In genomic region chr2:147937744-147938349, GRCh38 we compare ENCODE assay signal across 8 cellular contexts.
DNase-seq lines count a peak whose midpoint lies in the region; ATAC-seq and TF ChIP-seq lines count a peak whose summit lies in the region.

No MANE protein-coding gene starts in this region.

- no peaks in the 10 kb centered on the region for H4K20me1 ChIP-seq in osteoblast (ENCODE audit: insufficient read depth, low read length)

- H3K36me3 Mint-ChIP-seq in activated naive CD4-positive, alpha-beta T cell treated with anti-CD3 and anti-CD28 coated beads, Interleukin-2, amount 50 U/mL, for 72 hours = peaks cover 0 to 4% of the 10 kb centered on the region in 2 donors
- H3K36me3 Mint-ChIP-seq in activated naive CD4-positive, alpha-beta T cell treated with anti-CD3 and anti-CD28 coated beads for 36 hours (ENCODE audit: low read depth) = peaks cover 2% of the 10 kb centered on the region

- no peak overlapping the region for H3K4me3 Mint-ChIP-seq in activated naive CD4-positive, alpha-beta T cell treated with anti-CD3 and anti-CD28 coated beads for 36 hours

- no peaks in the 10 kb centered on the region for H3K4me1 ChIP-seq in osteoblast (ENCODE audit: insufficient read depth, low read length)

- H3K9me3 ChIP-seq in osteoblast (ENCODE audit: low read depth, low read length) = no peaks in the 10 kb centered on the region

- no peak overlapping the region for H3K27ac Mint-ChIP-seq in activated naive CD4-positive, alpha-beta T cell treated with anti-CD3 and anti-CD28 coated beads, Interleukin-2, amount 50 U/mL, for 72 hours
- no peak overlapping the region for H3K27ac Mint-ChIP-seq in activated naive CD4-positive, alpha-beta T cell treated with anti-CD3 and anti-CD28 coated beads for 36 hours

- ATAC-seq in activated naive CD4-positive, alpha-beta T cell treated with anti-CD3 and anti-CD28 coated beads, Interleukin-2, amount 50 U/mL, for 72 hours = peak; percentile 41 to 47
- ATAC-seq in HG03342 (IDR thresholded peaks at IDR 0.05; ENCODE audit: unreplicated experiment) = peak; percentile 71
- no peak for ATAC-seq in GM21367 (IDR thresholded peaks at IDR 0.05; ENCODE audit: unreplicated experiment)

- peaks cover 19% of the 10 kb centered on the region for H3K36me3 ChIP-seq in osteoblast (ENCODE audit: insufficient read depth, low read length)

- H3K4me3 ChIP-seq in osteoblast (ENCODE audit: insufficient read depth, low read length) = no peak overlapping the region

- H3K4me2 ChIP-seq in osteoblast (ENCODE audit: insufficient read depth, low read length) = no peak overlapping the region

- H3K27ac ChIP-seq in osteoblast (ENCODE audit: low read depth, low read length) = no peak overlapping the region

- no peaks in the 10 kb centered on the region for H3K27me3 Mint-ChIP-seq in activated naive CD4-positive, alpha-beta T cell treated with anti-CD3 and anti-CD28 coated beads for 36 hours (ENCODE audit: low read depth)

- intact Hi-C loops in activated naive CD4-positive, alpha-beta T cell treated with anti-CD3 and anti-CD28 coated beads for 36 hours (cut with micrococcal nuclease) = loop anchor here (1.0 to 5.0 kb wide), 5 partner anchors 263 to 1624 kb away; partner anchors contain the start of gene KIF5C

- H2AFZ ChIP-seq in osteoblast (ENCODE audit: low read length) = no peak overlapping the region

- H3K79me2 ChIP-seq in osteoblast (ENCODE audit: insufficient read depth, low read length) = no peaks in the 10 kb centered on the region

- CTCF ChIA-PET in activated naive CD4-positive, alpha-beta T cell treated with anti-CD3 and anti-CD28 coated beads for 36 hours (lab: Charles Lee) = interaction anchor here (0.5 to 3.0 kb wide), 3 partner anchors 56 to 799 kb away, joined by 3 to 18 read pairs (median 4); no protein-coding TSS in a partner anchor

- H3K9me3 Mint-ChIP-seq in activated naive CD4-positive, alpha-beta T cell treated with anti-CD3 and anti-CD28 coated beads, Interleukin-2, amount 50 U/mL, for 72 hours = no peaks in the 10 kb centered on the region
- no peaks in the 10 kb centered on the region for H3K9me3 Mint-ChIP-seq in activated naive CD4-positive, alpha-beta T cell treated with anti-CD3 and anti-CD28 coated beads for 36 hours

- no peak for DNase-seq in activated naive CD4-positive, alpha-beta T cell treated with anti-CD3 and anti-CD28 coated beads, Interleukin-2, amount 50 U/mL, for 72 hours (ENCODE audit: low spot score in 2 of 2)
- no peak for DNase-seq in activated naive CD4-positive, alpha-beta T cell treated with anti-CD3 and anti-CD28 coated beads for 36 hours
- DNase-seq in RPMI7951 (ENCODE audit: low read depth) (peak; percentile 29), fibroblast of gingiva (ENCODE audit: low read depth) (peak; percentile 17), osteoblast (ENCODE audit: insufficient read length, low spot score, missing footprints) (peak; percentile 6)
- DNase-seq in stimulated activated CD8-positive, alpha-beta memory T cell treated with anti-CD3 and anti-CD28 coated beads, Interleukin-4, amount 100 ng/mL, for 48 hours = no peak

- no peaks in the 10 kb centered on the region for H3K4me1 Mint-ChIP-seq in activated naive CD4-positive, alpha-beta T cell treated with anti-CD3 and anti-CD28 coated beads for 36 hours (ENCODE audit: low read depth)

- peak; percentile 88 for TF ChIP-seq CTCF in osteoblast (IDR thresholded peaks at IDR 0.05; ENCODE audit: extremely low read depth, low read depth, low read length)

- no peaks in the 10 kb centered on the region for H3K27me3 ChIP-seq in osteoblast (ENCODE audit: insufficient read depth, low read length)

Comparison
In these comparisons a context has a peak if more than half of its experiments do, and no peak if none do; other contexts are left out.
1. DNase-seq: peak in RPMI7951 (single experiment), fibroblast of gingiva (single experiment) and osteoblast (single experiment); none in activated naive CD4-positive, alpha-beta T cell treated with anti-CD3 and anti-CD28 coated beads, Interleukin-2, amount 50 U/mL, for 72 hours (0 of 2), activated naive CD4-positive, alpha-beta T cell treated with anti-CD3 and anti-CD28 coated beads for 36 hours (single experiment) and stimulated activated CD8-positive, alpha-beta memory T cell treated with anti-CD3 and anti-CD28 coated beads, Interleukin-4, amount 100 ng/mL, for 48 hours (single experiment).